12 cellular contexts compared by ENCODE assay signal in the genomic region with DNA sequence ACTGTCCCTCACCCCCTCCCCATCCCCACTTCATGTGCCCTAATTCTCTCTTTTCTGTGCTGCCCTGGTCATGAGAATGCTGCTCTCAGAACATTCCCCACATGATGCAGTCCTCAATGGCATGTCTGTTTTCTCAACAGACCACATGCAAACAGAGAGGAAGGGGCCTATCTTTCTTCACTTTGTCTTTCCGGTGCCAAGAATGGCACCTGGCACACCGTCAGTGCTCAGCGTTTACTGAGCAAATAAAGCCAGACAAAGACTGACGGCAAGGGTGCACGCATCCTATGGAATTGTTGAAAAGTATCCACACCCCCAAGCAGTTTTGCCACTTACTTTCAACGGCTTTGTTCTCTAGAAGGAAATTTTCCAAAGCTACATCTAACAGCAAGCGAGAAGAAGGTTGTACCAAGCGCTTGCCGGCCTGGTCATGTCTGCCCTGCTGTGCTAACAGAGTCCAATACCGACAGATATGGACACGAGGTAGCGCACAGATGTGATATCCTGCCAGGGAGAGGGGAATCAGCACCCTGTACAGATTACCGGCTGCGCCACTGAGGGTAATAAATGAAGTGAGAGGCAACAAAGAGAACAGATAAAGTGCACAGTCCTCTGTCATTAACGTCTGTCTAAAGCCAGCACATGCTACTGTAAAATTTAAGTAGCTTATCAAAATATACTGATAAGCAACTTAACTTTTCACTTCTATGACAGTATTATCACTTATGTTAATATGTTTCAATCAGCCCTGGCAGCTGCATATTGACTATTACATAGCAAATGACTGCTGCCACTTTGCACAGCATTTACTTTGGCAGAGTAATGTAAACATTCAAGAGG.
A peak's percentile ranks its signal among the peaks of the same experiment; 100 is the strongest.
DNase-seq lines count a peak whose midpoint lies in the region; ATAC-seq and TF ChIP-seq lines count a peak whose summit lies in the region.
"Had no signal": no experiment of that assay in that cellular context is flagged by ENCODE, and none has a peak within 500 bp of the region (broad histone marks: within the 10 kb centered on the region; RNA-seq: fewer than 3 reads in every experiment).

No MANE protein-coding gene starts in this region.

- peaks cover 19 to 42% (median 29%) of the 10 kb centered on the region in 11 experiments; a peak in 21 of 22 replicates for H3K9me3 ChIP-seq in BLaER1 treated with 17β-estradiol and CSF1 and Interleukin-3, amounts not matched to agents 10 nM and 100 nM (replicated peaks in 1 of 11)
- H3K9me3 ChIP-seq in OCI-LY1 (ENCODE audit: low read length), result peaks cover under 1% of the 10 kb centered on the region; the same call in 1 of the 2 replicates
- no peaks in the 10 kb centered on the region for H3K9me3 ChIP-seq in effector memory CD4-positive, alpha-beta T cell (ENCODE audit: control insufficient read depth, low read length)
- H3K9me3 ChIP-seq: suprapubic skin had no signal

- 0 out of 2 replicates have a peak overlapping the region, but pooled peaks have one; percentile 19 for H2AFZ ChIP-seq in OCI-LY1 (ENCODE audit: low read length)

- H3F3A ChIP-seq in OCI-LY1 (ENCODE audit: insufficient read depth, low read length), result no peaks in the 10 kb centered on the region

- peak; percentile 96 for DNase-seq in NCI-H1092 treated with DMSO at 0.1 percent for 48 hours (lab: John Stamatoyannopoulos, UW)
- DNase-seq in left lobe of liver (ENCODE audit: low spot score), result no peak
- DNase-seq in head of caudate nucleus, result no peak
- no peak for DNase-seq in effector memory CD4-positive, alpha-beta T cell
- DNase-seq in OCI-M2 (lab: John Stamatoyannopoulos, UW; ENCODE audit: unreplicated experiment), result no peak
- DNase-seq: C1 segment of cervical spinal cord, cortex of kidney, naive B cell had no signal

- intact Hi-C loops in head of caudate nucleus (cut with DNase I), result no loop called here

- no peaks in the 10 kb centered on the region for H3K9me2 ChIP-seq in OCI-LY1 (ENCODE audit: low read depth, low read length)

- H3K4me2 ChIP-seq in BLaER1 treated with 17β-estradiol and CSF1 and Interleukin-3, amounts not matched to agents 10 nM and 100 nM, result peak overlapping the region; percentile 67 to 92 (median 89)
- H3K4me2 ChIP-seq in OCI-LY1 (ENCODE audit: low read length), result peak overlapping the region; percentile 57

- peak; percentile 85 for ATAC-seq in left lobe of liver
- ATAC-seq in GM18870 (IDR thresholded peaks at IDR 0.05; ENCODE audit: unreplicated experiment), result no peak

- H3K27ac ChIP-seq in BLaER1 treated with 17β-estradiol and CSF1 and Interleukin-3, amounts not matched to agents 10 nM and 100 nM, result peak overlapping the region; percentile 38 to 88 (median 80); a peak in 20 of 22 replicates
- H3K27ac ChIP-seq in OCI-LY1 (ENCODE audit: low read depth, low read length, poor library complexity, severe bottlenecking), result peak overlapping the region; percentile 95
- no peak overlapping the region for H3K27ac ChIP-seq in effector memory CD4-positive, alpha-beta T cell (ENCODE audit: insufficient read depth, low read length, poor library complexity, severe bottlenecking)
- H3K27ac ChIP-seq: suprapubic skin had no signal

- peak overlapping the region in 1 of 10 experiments; percentile 25; a peak in 1 of 20 replicates for H3K4me3 ChIP-seq in BLaER1 treated with 17β-estradiol and CSF1 and Interleukin-3, amounts not matched to agents 10 nM and 100 nM
- peak overlapping the region; percentile 25 for H3K4me3 ChIP-seq in OCI-LY1 (ENCODE audit: low read depth, low read length, poor library complexity, severe bottlenecking)
- H3K4me3 ChIP-seq in effector memory CD4-positive, alpha-beta T cell (ENCODE audit: insufficient read depth, low read depth, low read length, poor library complexity, severe bottlenecking), result no peak overlapping the region
- H3K4me3 ChIP-seq: suprapubic skin had no signal

- TF ChIP-seq CTCF in OCI-LY1 (IDR thresholded peaks at IDR 0.05; ENCODE audit: low read length), result no peak

- H3K4me1 ChIP-seq in BLaER1 treated with 17β-estradiol and CSF1 and Interleukin-3, amounts not matched to agents 10 nM and 100 nM, result peaks cover 43 to 52% (median 49%) of the 10 kb centered on the region in 10 experiments
- H3K4me1 ChIP-seq in OCI-LY1 (ENCODE audit: insufficient read depth, low read length, severe bottlenecking), result peaks cover 46% of the 10 kb centered on the region
- peaks cover 8% of the 10 kb centered on the region for H3K4me1 ChIP-seq in effector memory CD4-positive, alpha-beta T cell (ENCODE audit: control insufficient read depth, insufficient read depth, low read length, poor library complexity, severe bottlenecking)
- H3K4me1 ChIP-seq: suprapubic skin had no signal

- H3K36me3 ChIP-seq in BLaER1 treated with 17β-estradiol and CSF1 and Interleukin-3, amounts not matched to agents 10 nM and 100 nM, result peaks cover 4 to 64% (median 46%) of the 10 kb centered on the region in 11 experiments; a peak in 20 of 22 replicates
- no peaks in the 10 kb centered on the region; the same call in 1 of the 2 replicates for H3K36me3 ChIP-seq in OCI-LY1 (ENCODE audit: insufficient read depth, low read length)
- no peaks in the 10 kb centered on the region for H3K36me3 ChIP-seq in effector memory CD4-positive, alpha-beta T cell (ENCODE audit: control insufficient read depth, insufficient read depth, low read length)
- H3K36me3 ChIP-seq: suprapubic skin had no signal

- no peaks in the 10 kb centered on the region for H3K79me2 ChIP-seq in OCI-LY1 (ENCODE audit: insufficient read depth, low read length)

- peaks cover 0 to 63% (median 0%) of the 10 kb centered on the region in 11 experiments; a peak in 6 of 22 replicates for H4K20me1 ChIP-seq in BLaER1 treated with 17β-estradiol and CSF1 and Interleukin-3, amounts not matched to agents 10 nM and 100 nM
- H4K20me1 ChIP-seq in OCI-LY1 (ENCODE audit: insufficient read depth, low read length), result no peaks in the 10 kb centered on the region

- H3K9ac ChIP-seq in BLaER1 treated with 17β-estradiol and CSF1 and Interleukin-3, amounts not matched to agents 10 nM and 100 nM, result peak overlapping the region; percentile 42 to 76 (median 71); a peak in 19 of 22 replicates
- peak overlapping the region; percentile 46 for H3K9ac ChIP-seq in OCI-LY1 (ENCODE audit: low read length)

- H3K27me3 ChIP-seq in BLaER1 treated with 17β-estradiol and CSF1 and Interleukin-3, amounts not matched to agents 10 nM and 100 nM, result no peaks in the 10 kb centered on the region
- no peaks in the 10 kb centered on the region for H3K27me3 ChIP-seq in OCI-LY1 (ENCODE audit: insufficient read depth, low read length)
- H3K27me3 ChIP-seq in effector memory CD4-positive, alpha-beta T cell (replicated peaks; ENCODE audit: control insufficient read depth, insufficient read depth, low read length, poor library complexity, severe bottlenecking), result no peaks in the 10 kb centered on the region
- H3K27me3 ChIP-seq: suprapubic skin had no signal
